In the genomic region with DNA sequence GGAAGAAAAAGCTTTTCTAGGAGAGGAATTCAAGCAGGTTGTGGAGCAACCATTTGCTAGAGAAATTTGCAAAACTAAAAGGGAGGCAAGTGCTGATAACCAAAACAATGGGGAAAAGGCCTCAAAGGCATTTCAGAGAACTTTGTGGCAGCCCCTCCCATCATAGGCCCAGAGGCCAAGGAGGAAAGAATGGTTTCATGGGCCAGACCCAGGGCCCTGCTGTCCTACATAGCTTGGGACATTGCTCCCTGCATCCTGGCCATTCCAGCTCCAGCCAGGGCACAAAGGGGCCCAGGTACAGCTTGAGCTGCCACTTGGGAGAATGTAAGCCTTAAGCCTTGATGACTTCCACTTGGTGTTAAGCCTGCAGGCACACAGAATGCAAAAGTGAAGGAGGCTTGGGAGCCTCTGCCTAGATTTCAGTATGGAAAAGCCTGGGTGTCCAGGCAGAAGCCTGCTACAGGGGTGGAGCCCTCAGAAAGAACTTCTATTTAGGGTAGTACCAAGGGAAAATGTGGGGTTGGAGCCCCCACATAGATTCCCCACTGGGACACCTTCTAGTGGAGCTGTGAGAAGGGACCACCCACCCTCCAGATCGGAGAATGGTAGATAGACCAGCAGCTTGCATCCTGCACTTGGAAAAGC, we compare ENCODE assay signal across 1 cellular context.
TF ChIP-seq lines count a peak whose summit lies in the region.

No MANE protein-coding gene starts in this region.

TF ChIP-seq in K562, 482 proteins besides CTCF, POLR2A, EP300 and RAD21 (continued from another document):
- TF ChIP-seq, protein P1, sequence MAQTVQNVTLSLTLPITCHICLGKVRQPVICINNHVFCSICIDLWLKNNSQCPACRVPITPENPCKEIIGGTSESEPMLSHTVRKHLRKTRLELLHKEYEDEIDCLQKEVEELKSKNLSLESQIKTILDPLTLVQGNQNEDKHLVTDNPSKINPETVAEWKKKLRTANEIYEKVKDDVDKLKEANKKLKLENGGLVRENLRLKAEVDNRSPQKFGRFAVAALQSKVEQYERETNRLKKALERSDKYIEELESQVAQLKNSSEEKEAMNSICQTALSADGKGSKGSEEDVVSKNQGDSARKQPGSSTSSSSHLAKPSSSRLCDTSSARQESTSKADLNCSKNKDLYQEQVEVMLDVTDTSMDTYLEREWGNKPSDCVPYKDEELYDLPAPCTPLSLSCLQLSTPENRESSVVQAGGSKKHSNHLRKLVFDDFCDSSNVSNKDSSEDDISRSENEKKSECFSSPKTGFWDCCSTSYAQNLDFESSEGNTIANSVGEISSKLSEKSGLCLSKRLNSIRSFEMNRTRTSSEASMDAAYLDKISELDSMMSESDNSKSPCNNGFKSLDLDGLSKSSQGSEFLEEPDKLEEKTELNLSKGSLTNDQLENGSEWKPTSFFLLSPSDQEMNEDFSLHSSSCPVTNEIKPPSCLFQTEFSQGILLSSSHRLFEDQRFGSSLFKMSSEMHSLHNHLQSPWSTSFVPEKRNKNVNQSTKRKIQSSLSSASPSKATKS (CRISPR knock-in tag; IDR thresholded peaks at IDR 0.05) = no peak
- peak in 1 of 2 experiments; percentile 36; a peak in 1 of 4 replicates for TF ChIP-seq TRIM24 (IDR thresholded peaks at IDR 0.05)
- 0 out of 2 replicates have a peak, but pooled peaks have one; percentile 39 for TF ChIP-seq CBX5 (IDR thresholded peaks at IDR 0.05; ENCODE audit: borderline replicate concordance, low read depth)
- TF ChIP-seq KDM5B (IDR thresholded peaks at IDR 0.05; ENCODE audit: insufficient replicate concordance, low read depth, low read length) = no peak
- peak in 1 of 2 experiments; percentile 82; a peak in 2 of 3 replicates for TF ChIP-seq CBX3 (IDR thresholded peaks at IDR 0.05; ENCODE audit: borderline replicate concordance in 1 of 2, low read length in 2 of 2)
- TF ChIP-seq SIRT6 (IDR thresholded peaks at IDR 0.05; ENCODE audit: low read depth, low read length) = no peak
- TF ChIP-seq TBP (optimal IDR thresholded peaks at IDR 0.05; ENCODE audit: low read depth, low read length) = no peak
- TF ChIP-seq, protein P2, sequence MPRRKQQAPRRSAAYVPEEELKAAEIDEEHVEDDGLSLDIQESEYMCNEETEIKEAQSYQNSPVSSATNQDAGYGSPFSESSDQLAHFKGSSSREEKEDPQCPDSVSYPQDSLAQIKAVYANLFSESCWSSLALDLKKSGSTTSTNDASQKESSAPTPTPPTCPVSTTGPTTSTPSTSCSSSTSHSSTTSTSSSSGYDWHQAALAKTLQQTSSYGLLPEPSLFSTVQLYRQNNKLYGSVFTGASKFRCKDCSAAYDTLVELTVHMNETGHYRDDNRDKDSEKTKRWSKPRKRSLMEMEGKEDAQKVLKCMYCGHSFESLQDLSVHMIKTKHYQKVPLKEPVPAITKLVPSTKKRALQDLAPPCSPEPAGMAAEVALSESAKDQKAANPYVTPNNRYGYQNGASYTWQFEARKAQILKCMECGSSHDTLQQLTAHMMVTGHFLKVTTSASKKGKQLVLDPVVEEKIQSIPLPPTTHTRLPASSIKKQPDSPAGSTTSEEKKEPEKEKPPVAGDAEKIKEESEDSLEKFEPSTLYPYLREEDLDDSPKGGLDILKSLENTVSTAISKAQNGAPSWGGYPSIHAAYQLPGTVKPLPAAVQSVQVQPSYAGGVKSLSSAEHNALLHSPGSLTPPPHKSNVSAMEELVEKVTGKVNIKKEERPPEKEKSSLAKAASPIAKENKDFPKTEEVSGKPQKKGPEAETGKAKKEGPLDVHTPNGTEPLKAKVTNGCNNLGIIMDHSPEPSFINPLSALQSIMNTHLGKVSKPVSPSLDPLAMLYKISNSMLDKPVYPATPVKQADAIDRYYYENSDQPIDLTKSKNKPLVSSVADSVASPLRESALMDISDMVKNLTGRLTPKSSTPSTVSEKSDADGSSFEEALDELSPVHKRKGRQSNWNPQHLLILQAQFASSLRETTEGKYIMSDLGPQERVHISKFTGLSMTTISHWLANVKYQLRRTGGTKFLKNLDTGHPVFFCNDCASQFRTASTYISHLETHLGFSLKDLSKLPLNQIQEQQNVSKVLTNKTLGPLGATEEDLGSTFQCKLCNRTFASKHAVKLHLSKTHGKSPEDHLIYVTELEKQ (CRISPR knock-in tag; IDR thresholded peaks at IDR 0.05) = no peak
- TF ChIP-seq BMI1 (IDR thresholded peaks at IDR 0.05; ENCODE audit: low read length) = no peak
- TF ChIP-seq L3MBTL2 (IDR thresholded peaks at IDR 0.05) = no peak
- TF ChIP-seq DDX20 (tag; IDR thresholded peaks at IDR 0.05; ENCODE audit: low read depth) = no peak
- no peak for TF ChIP-seq TCFL5 (CRISPR knock-in tag; conservative IDR thresholded peaks at IDR 0.05)
- peak; percentile 93 for TF ChIP-seq TRIM28 (IDR thresholded peaks at IDR 0.05)
- TF ChIP-seq ZFP36 (IDR thresholded peaks at IDR 0.05; ENCODE audit: low read depth, low read length, partially characterized antibody) = peak; percentile 84
- no peak for TF ChIP-seq ZNF197 (CRISPR knock-in tag; IDR thresholded peaks at IDR 0.05; ENCODE audit: low read depth)
- no peak for TF ChIP-seq NCOA6 (IDR thresholded peaks at IDR 0.05)
- TF ChIP-seq U2AF1 (optimal IDR thresholded peaks at IDR 0.05; ENCODE audit: low read depth, low read length) = no peak
- no peak for TF ChIP-seq ZNF707 (CRISPR knock-in tag; conservative IDR thresholded peaks at IDR 0.05)
- TF ChIP-seq, protein P3, sequence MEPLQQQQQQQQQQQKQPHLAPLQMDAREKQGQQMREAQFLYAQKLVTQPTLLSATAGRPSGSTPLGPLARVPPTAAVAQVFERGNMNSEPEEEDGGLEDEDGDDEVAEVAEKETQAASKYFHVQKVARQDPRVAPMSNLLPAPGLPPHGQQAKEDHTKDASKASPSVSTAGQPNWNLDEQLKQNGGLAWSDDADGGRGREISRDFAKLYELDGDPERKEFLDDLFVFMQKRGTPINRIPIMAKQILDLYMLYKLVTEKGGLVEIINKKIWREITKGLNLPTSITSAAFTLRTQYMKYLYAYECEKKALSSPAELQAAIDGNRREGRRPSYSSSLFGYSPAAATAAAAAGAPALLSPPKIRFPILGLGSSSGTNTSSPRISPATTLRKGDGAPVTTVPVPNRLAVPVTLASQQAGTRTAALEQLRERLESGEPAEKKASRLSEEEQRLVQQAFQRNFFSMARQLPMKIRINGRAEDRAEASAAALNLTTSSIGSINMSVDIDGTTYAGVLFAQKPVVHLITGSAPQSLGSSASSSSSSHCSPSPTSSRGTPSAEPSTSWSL (CRISPR knock-in tag; IDR thresholded peaks at IDR 0.05; ENCODE audit: borderline replicate concordance) = no peak
- TF ChIP-seq, protein P4, sequence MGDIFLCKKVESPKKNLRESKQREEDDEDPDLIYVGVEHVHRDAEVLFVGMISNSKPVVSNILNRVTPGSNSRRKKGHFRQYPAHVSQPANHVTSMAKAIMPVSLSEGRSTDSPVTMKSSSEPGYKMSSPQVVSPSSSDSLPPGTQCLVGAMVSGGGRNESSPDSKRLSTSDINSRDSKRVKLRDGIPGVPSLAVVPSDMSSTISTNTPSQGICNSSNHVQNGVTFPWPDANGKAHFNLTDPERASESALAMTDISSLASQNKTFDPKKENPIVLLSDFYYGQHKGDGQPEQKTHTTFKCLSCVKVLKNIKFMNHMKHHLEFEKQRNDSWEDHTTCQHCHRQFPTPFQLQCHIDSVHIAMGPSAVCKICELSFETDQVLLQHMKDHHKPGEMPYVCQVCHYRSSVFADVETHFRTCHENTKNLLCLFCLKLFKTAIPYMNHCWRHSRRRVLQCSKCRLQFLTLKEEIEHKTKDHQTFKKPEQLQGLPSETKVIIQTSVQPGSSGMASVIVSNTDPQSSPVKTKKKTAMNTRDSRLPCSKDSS (IDR thresholded peaks at IDR 0.05; ENCODE audit: low read depth, partially characterized antibody) = peak; percentile 74
